ENCODE assay signal across 8 cellular contexts in genomic region chr3:112499328-112499727, GRCh38. TPM values are rescaled to one million over a fixed set of nuclear protein-coding genes. Genes with fewer than 3 reads are reported as not detected.
DNase-seq lines count a peak whose midpoint lies in the region; ATAC-seq and TF ChIP-seq lines count a peak whose summit lies in the region.

Gene BTLA (minus strand): TSS chr3:112499472. CDS start chr3:112499358, 114 bp downstream.

- no peaks in the 10 kb centered on the region for H3K79me2 ChIP-seq in OCI-LY3 (ENCODE audit: low read length)

- CTCF ChIA-PET in activated CD8-positive, alpha-beta memory T cell treated with anti-CD3 and anti-CD28 coated beads, Interleukin-2, amount 10 ng/mL, durations not matched to agents 7 days and 5 days (lab: Charles Lee) = interaction anchor here (0.7 to 2.1 kb wide), 9 partner anchors 9 to 206 kb away, joined by 3 to 6 read pairs (median 3); partner anchors contain the start of gene SLC9C1

- H3K9me3 ChIP-seq in OCI-LY3 (ENCODE audit: insufficient read depth, low read length) (no peaks in the 10 kb centered on the region), spleen (peaks cover 0 to 3% (median 0%) of the 10 kb centered on the region in 8 donors)

- peak within 1 kb of the TSS; percentile 57 for H3K9ac ChIP-seq in OCI-LY3 (ENCODE audit: low read length)

- H2AFZ ChIP-seq in OCI-LY3 (ENCODE audit: low read depth, low read length) = peak within 1 kb of the TSS; percentile 68

- 25 to 44% (median 39%) methylated on average over 4 of the region's 4 CpGs for WGBS in spleen, 5 donors

- peak within 1 kb of the TSS; percentile 93 for H3K4me2 ChIP-seq in OCI-LY3 (ENCODE audit: low read length)

- no peaks in the 10 kb centered on the region for H4K20me1 ChIP-seq in OCI-LY3 (ENCODE audit: insufficient read depth, low read length)

- no peaks in the 10 kb centered on the region for H3K27me3 ChIP-seq in OCI-LY3 (ENCODE audit: low read depth, low read length)
- H3K27me3 ChIP-seq in spleen (replicated peaks in 1 of 7) = no peaks in the 10 kb centered on the region

- TF ChIP-seq CTCF in OCI-LY3 (IDR thresholded peaks at IDR 0.05; ENCODE audit: low read depth, low read length) (no peak), spleen (IDR thresholded peaks at IDR 0.05 in 8 of 11, conservative IDR thresholded peaks at IDR 0.05 in 3 of 11) (no peak)

- ATAC-seq in activated CD8-positive, alpha-beta memory T cell treated with anti-CD3 and anti-CD28 coated beads, Interleukin-2, amount 10 ng/mL, durations not matched to agents 7 days and 5 days = peak; percentile 68
- peak; percentile 65 for ATAC-seq in HG02678 (IDR thresholded peaks at IDR 0.05; ENCODE audit: unreplicated experiment)

- H3K4me3 ChIP-seq in OCI-LY3 (ENCODE audit: low read length) (peak within 1 kb of the TSS; percentile 77), spleen (peak within 1 kb of the TSS; percentile 33 to 73 (median 44))

- H3K4me1 Mint-ChIP-seq in activated CD8-positive, alpha-beta memory T cell treated with anti-CD3 and anti-CD28 coated beads, Interleukin-2, amount 10 ng/mL, durations not matched to agents 7 days and 5 days = peaks cover 41% of the 10 kb centered on the region

- peak within 1 kb of the TSS; percentile 95 for H3K27ac Mint-ChIP-seq in activated CD8-positive, alpha-beta memory T cell treated with anti-CD3 and anti-CD28 coated beads, Interleukin-2, amount 10 ng/mL, durations not matched to agents 7 days and 5 days

- intact Hi-C loops in spleen (cut with DNase I; ENCODE audit: low total_unique reads) = no loop called here

- peaks cover 3% of the 10 kb centered on the region for H3K9me3 Mint-ChIP-seq in activated CD8-positive, alpha-beta memory T cell treated with anti-CD3 and anti-CD28 coated beads, Interleukin-2, amount 10 ng/mL, durations not matched to agents 7 days and 5 days (ENCODE audit: low read depth)

- no peaks in the 10 kb centered on the region for H3K36me3 ChIP-seq in OCI-LY3 (replicated peaks; ENCODE audit: low read depth, low read length)
- H3K36me3 ChIP-seq in spleen = peaks cover 0 to 5% (median 0%) of the 10 kb centered on the region in 6 donors

- H3K4me3 Mint-ChIP-seq in activated CD8-positive, alpha-beta memory T cell treated with anti-CD3 and anti-CD28 coated beads, Interleukin-2, amount 10 ng/mL, durations not matched to agents 7 days and 5 days = peak within 1 kb of the TSS; percentile 93

- no peak for TF ChIP-seq POLR2A in spleen (IDR thresholded peaks at IDR 0.05)

- H3K4me1 ChIP-seq in OCI-LY3 (ENCODE audit: low read length) = peaks cover 50% of the 10 kb centered on the region
- H3K4me1 ChIP-seq in spleen = peaks cover 0 to 64% (median 20%) of the 10 kb centered on the region in 6 donors

- H3K36me3 Mint-ChIP-seq in activated CD8-positive, alpha-beta memory T cell treated with anti-CD3 and anti-CD28 coated beads, Interleukin-2, amount 10 ng/mL, durations not matched to agents 7 days and 5 days = peaks cover 7% of the 10 kb centered on the region

- peak; percentile 59 for DNase-seq in activated CD8-positive, alpha-beta memory T cell treated with anti-CD3 and anti-CD28 coated beads, Interleukin-2, amount 10 ng/mL, durations not matched to agents 7 days and 5 days
- DNase-seq in activated CD8-positive, alpha-beta memory T cell treated with anti-CD3 and anti-CD28 coated beads for 24 hours = no peak
- DNase-seq in spleen = no peak
- DNase-seq in middle frontal gyrus (ENCODE audit: extremely low spot score, low spot score) = no peak
- no peak for DNase-seq in DMS79 (lab: John Stamatoyannopoulos, UW)
- no peak for DNase-seq in NCI-H526 (lab: John Stamatoyannopoulos, UW)

- H3K27ac ChIP-seq in OCI-LY3 (ENCODE audit: low read length) (peak within 1 kb of the TSS; percentile 86), spleen (peak within 1 kb of the TSS; percentile 49 to 90 (median 73))

- no peaks in the 10 kb centered on the region for H3K27me3 Mint-ChIP-seq in activated CD8-positive, alpha-beta memory T cell treated with anti-CD3 and anti-CD28 coated beads, Interleukin-2, amount 10 ng/mL, durations not matched to agents 7 days and 5 days

RNA-seq across cellular contexts. Expression of gene BTLA, which starts in this region (rescaled TPM):
- 10 to 100 TPM; 16.2 to 17.1 TPM for total RNA-seq in activated CD8-positive, alpha-beta memory T cell treated with anti-CD3 and anti-CD28 coated beads, Interleukin-2, amount 10 ng/mL, durations not matched to agents 7 days and 5 days
- 10 to 100 TPM; 18.0 to 46.0 (median 27.1) TPM for total RNA-seq in spleen
- polyA plus RNA-seq in spleen = 10 to 100 TPM; 12.8 to 30.0 (median 20.7) TPM
